Comparison of ENCODE assay signal across 8 cellular contexts in genomic region chr2:223247136-223247535, GRCh38.
A peak's percentile ranks its signal among the peaks of the same experiment; 100 is the strongest.
DNase-seq lines count a peak whose midpoint lies in the region; ATAC-seq, FAIRE-seq and TF ChIP-seq lines count a peak whose summit lies in the region.

No MANE protein-coding gene starts in this region.

- H3K4me1 ChIP-seq in pancreas = no peaks in the 10 kb centered on the region
- H3K4me1 ChIP-seq in stomach = no peaks in the 10 kb centered on the region

- intact Hi-C loops in pancreas (cut with DNase I) (no loop called here), stomach (cut with DNase I; ENCODE audit: low total_unique reads) (no loop called here)

- WGBS in pancreas, 2 donors = 86 to 91% methylated on average over 3 of the region's 3 CpGs
- WGBS in stomach, 5 donors = 90 to 96% (median 94%) methylated on average over 3 of the region's 3 CpGs

- no peak overlapping the region for H3K27ac Mint-ChIP-seq in stimulated activated memory B cell treated with anti-CD40 and anti-IgM and Interleukin-4, amounts not matched to agents 10 μg/mL and 1 μg/mL and 100 μg/mL, for 72 hours

- no peaks in the 10 kb centered on the region for H3K36me3 ChIP-seq in pancreas
- H3K36me3 ChIP-seq in stomach = no peaks in the 10 kb centered on the region

- H3K4me3 ChIP-seq in HFF-Myc (replicated peaks; ENCODE audit: low read depth, low read length) (no peak overlapping the region), pancreas (no peak overlapping the region), stomach (no peak overlapping the region)

- FAIRE-seq in RCC 7860 (lab: Jason Lieb, UNC) (peak; percentile 49), pancreas (lab: Jason Lieb, UNC) (no peak), GM19239 (lab: Jason Lieb, UNC) (no peak)

- H3K9me3 ChIP-seq in pancreas (no peaks in the 10 kb centered on the region), stomach (no peaks in the 10 kb centered on the region)

- peak; percentile 53 for TF ChIP-seq CTCF in HFF-Myc (IDR thresholded peaks at IDR 0.05; ENCODE audit: low read depth, low read length, missing control alignments)
- TF ChIP-seq CTCF in pancreas (IDR thresholded peaks at IDR 0.05) = no peak
- no peak for TF ChIP-seq CTCF in stomach (IDR thresholded peaks at IDR 0.05)

- H3K27ac ChIP-seq in pancreas = no peak overlapping the region
- H3K27ac ChIP-seq in stomach = no peak overlapping the region

- H3K27me3 ChIP-seq in pancreas (no peaks in the 10 kb centered on the region), stomach (no peaks in the 10 kb centered on the region)

- no peaks in the 10 kb centered on the region for H3K4me1 Mint-ChIP-seq in stimulated activated memory B cell treated with anti-CD40 and anti-IgM and Interleukin-4, amounts not matched to agents 10 μg/mL and 1 μg/mL and 100 μg/mL, for 72 hours

- H3K36me3 Mint-ChIP-seq in stimulated activated memory B cell treated with anti-CD40 and anti-IgM and Interleukin-4, amounts not matched to agents 10 μg/mL and 1 μg/mL and 100 μg/mL, for 72 hours = no peaks in the 10 kb centered on the region

- no peak for TF ChIP-seq POLR2A in stomach (IDR thresholded peaks at IDR 0.05)

- no peaks in the 10 kb centered on the region for H3K27me3 Mint-ChIP-seq in stimulated activated memory B cell treated with anti-CD40 and anti-IgM and Interleukin-4, amounts not matched to agents 10 μg/mL and 1 μg/mL and 100 μg/mL, for 72 hours

- no peak for TF ChIP-seq EP300 in stomach (IDR thresholded peaks at IDR 0.05)

- peaks cover 2% of the 10 kb centered on the region for H3K9me3 Mint-ChIP-seq in stimulated activated memory B cell treated with anti-CD40 and anti-IgM and Interleukin-4, amounts not matched to agents 10 μg/mL and 1 μg/mL and 100 μg/mL, for 72 hours

- no peak overlapping the region for H3K4me3 Mint-ChIP-seq in stimulated activated memory B cell treated with anti-CD40 and anti-IgM and Interleukin-4, amounts not matched to agents 10 μg/mL and 1 μg/mL and 100 μg/mL, for 72 hours

- ATAC-seq in pancreas = no peak
- ATAC-seq in stimulated activated memory B cell treated with anti-CD40 and anti-IgM and Interleukin-4, amounts not matched to agents 10 μg/mL and 1 μg/mL and 100 μg/mL, for 72 hours = no peak

- peak; percentile 17 to 20 for DNase-seq in AML-193 (lab: John Stamatoyannopoulos, UW)
- DNase-seq in HFF-Myc (ENCODE audit: extremely low read depth, low read depth) = peak; percentile 26
- peak; percentile 20 for DNase-seq in RCC 7860 (ENCODE audit: low spot score)
- DNase-seq in foreskin melanocyte = peak; percentile 31
- no peak for DNase-seq in pancreas
- no peak for DNase-seq in GM19239 (ENCODE audit: insufficient read length, low spot score)
- DNase-seq in stomach = no peak

Comparison
In these comparisons a context has a peak if more than half of its experiments do, and no peak if none do; other contexts are left out.
1. DNase-seq: peak in AML-193 (2 of 2), HFF-Myc (single experiment), RCC 7860 (single experiment) and foreskin melanocyte (single experiment); none in pancreas (0 of 6), GM19239 (single experiment) and stomach (single experiment).